Comparison of ENCODE assay signal across 8 cellular contexts in genomic region chr2:166180951-166181812, GRCh38. TPM values are rescaled to one million over a fixed set of nuclear protein-coding genes. Genes with fewer than 3 reads are reported as not detected.
DNase-seq lines count a peak whose midpoint lies in the region; ATAC-seq and TF ChIP-seq lines count a peak whose summit lies in the region.

No MANE protein-coding gene starts in this region.

- intact Hi-C loops in heart right ventricle (cut with DNase I): loop anchor here in 3 of 10 donors (5.0 to 10.0 kb wide), 3 partner anchors 124 to 229 kb away; partner anchors contain the start of gene TTC21B (in 1 of the 3)
- intact Hi-C loops in vagina (cut with DNase I): no loop called here

- H3K9ac ChIP-seq in DND-41 (ENCODE audit: low read depth, low read length): no peak overlapping the region

- peak; percentile 94 for ATAC-seq in DND-41 (ENCODE audit: insufficient read depth, low read depth)
- peak; percentile 96 for ATAC-seq in GM19395 (IDR thresholded peaks at IDR 0.05; ENCODE audit: unreplicated experiment)
- ATAC-seq in HG03159 (IDR thresholded peaks at IDR 0.05; ENCODE audit: unreplicated experiment): peak; percentile 98
- ATAC-seq in heart right ventricle: peak in 6 of 8 donors; percentile 38 to 58 (median 56)

- H3K79me2 ChIP-seq in DND-41 (ENCODE audit: insufficient read depth, low read length): no peaks in the 10 kb centered on the region

- H3K36me3 ChIP-seq in DND-41 (ENCODE audit: insufficient read depth, low read length) (no peaks in the 10 kb centered on the region), heart right ventricle (no peaks in the 10 kb centered on the region), vagina (no peaks in the 10 kb centered on the region)

- WGBS in heart right ventricle, 2 donors: 56 to 61% methylated on average over 24 of the region's 24 CpGs

- no peak overlapping the region for H3K4me3 ChIP-seq in DND-41 (ENCODE audit: low read depth in 1 of 2, low read length in 2 of 2)
- H3K4me3 ChIP-seq in heart right ventricle: no peak overlapping the region
- no peak overlapping the region for H3K4me3 ChIP-seq in vagina

- H4K20me1 ChIP-seq in DND-41 (ENCODE audit: insufficient read depth, low read length): no peaks in the 10 kb centered on the region

- H3K27me3 ChIP-seq in DND-41 (ENCODE audit: insufficient read depth, low read length, poor library complexity) (peaks cover 7% of the 10 kb centered on the region), heart right ventricle (peaks cover 0 to 16% (median 0%) of the 10 kb centered on the region in 7 donors), vagina (no peaks in the 10 kb centered on the region)

- peak; percentile 73 for TF ChIP-seq CTCF in DND-41 (IDR thresholded peaks at IDR 0.05; ENCODE audit: borderline replicate concordance, extremely low read depth, low read length, poor library complexity, severe bottlenecking)
- peak in 8 of 9 donors; percentile 10 to 56 (median 50) for TF ChIP-seq CTCF in heart right ventricle (IDR thresholded peaks at IDR 0.05)
- no peak for TF ChIP-seq CTCF in vagina (IDR thresholded peaks at IDR 0.05)

- no peaks in the 10 kb centered on the region for H3K4me1 ChIP-seq in DND-41 (ENCODE audit: insufficient read depth, low read length)
- H3K4me1 ChIP-seq in heart right ventricle: no peaks in the 10 kb centered on the region
- no peaks in the 10 kb centered on the region for H3K4me1 ChIP-seq in vagina

- H3K9me3 ChIP-seq in DND-41 (ENCODE audit: insufficient read depth, low read length, severe bottlenecking): no peaks in the 10 kb centered on the region
- no peaks in the 10 kb centered on the region for H3K9me3 ChIP-seq in heart right ventricle
- no peaks in the 10 kb centered on the region for H3K9me3 ChIP-seq in vagina

- H3K27ac ChIP-seq in DND-41 (ENCODE audit: low read length) (no peak overlapping the region), heart right ventricle (no peak overlapping the region), vagina (no peak overlapping the region)

- TF ChIP-seq POLR2A in vagina (IDR thresholded peaks at IDR 0.05): no peak

- DNase-seq in DND-41: peak; percentile 60
- peak; percentile 72 for DNase-seq in NCI-H2196 (lab: John Stamatoyannopoulos, UW; ENCODE audit: unreplicated experiment)
- peak; percentile 47 to 50 for DNase-seq in activated T-cell treated with anti-CD3 and anti-CD28 coated beads, Interleukin-2, amount 50 U/mL, for 48 hours
- peak; percentile 8 to 10 for DNase-seq in heart right ventricle
- DNase-seq in retina: peak; percentile 58
- no peak for DNase-seq in vagina (ENCODE audit: extremely low spot score in 2 of 2)

- H2AFZ ChIP-seq in DND-41 (ENCODE audit: low read depth, low read length): no peak overlapping the region

- H3K4me2 ChIP-seq in DND-41 (ENCODE audit: insufficient read depth, low read length): no peak overlapping the region

RNA-seq across cellular contexts. Expression of gene SCN1A, which starts 53.4 kb away (rescaled TPM):
- 1 to 10 TPM in 1 of 10 donors, under 1 TPM in 9; 0.11 to 1.3 (median 0.47) TPM for total RNA-seq in heart right ventricle
- polyA plus RNA-seq in heart right ventricle: under 1 TPM in 1 of 2 donors, not detected in 1; 0.22 TPM
- total RNA-seq in vagina: not detected

Comparison
In these comparisons a context has a peak if more than half of its experiments do, and no peak if none do; other contexts are left out.
1. DNase-seq: peak in DND-41 (single experiment), NCI-H2196 (single experiment), activated T-cell treated with anti-CD3 and anti-CD28 coated beads, Interleukin-2, amount 50 U/mL, for 48 hours (2 of 2), heart right ventricle (2 of 2) and retina (single experiment); none in vagina (0 of 2).
2. CTCF ChIP-seq: peak in DND-41 (single experiment) and heart right ventricle (8 of 9); none in vagina (0 of 3).
3. Peak in every context shown above with its lines, with median percentiles within 50 percentile points of each other: ATAC-seq.